Comparison of ENCODE assay signal across 17 cellular contexts in the genomic region with DNA sequence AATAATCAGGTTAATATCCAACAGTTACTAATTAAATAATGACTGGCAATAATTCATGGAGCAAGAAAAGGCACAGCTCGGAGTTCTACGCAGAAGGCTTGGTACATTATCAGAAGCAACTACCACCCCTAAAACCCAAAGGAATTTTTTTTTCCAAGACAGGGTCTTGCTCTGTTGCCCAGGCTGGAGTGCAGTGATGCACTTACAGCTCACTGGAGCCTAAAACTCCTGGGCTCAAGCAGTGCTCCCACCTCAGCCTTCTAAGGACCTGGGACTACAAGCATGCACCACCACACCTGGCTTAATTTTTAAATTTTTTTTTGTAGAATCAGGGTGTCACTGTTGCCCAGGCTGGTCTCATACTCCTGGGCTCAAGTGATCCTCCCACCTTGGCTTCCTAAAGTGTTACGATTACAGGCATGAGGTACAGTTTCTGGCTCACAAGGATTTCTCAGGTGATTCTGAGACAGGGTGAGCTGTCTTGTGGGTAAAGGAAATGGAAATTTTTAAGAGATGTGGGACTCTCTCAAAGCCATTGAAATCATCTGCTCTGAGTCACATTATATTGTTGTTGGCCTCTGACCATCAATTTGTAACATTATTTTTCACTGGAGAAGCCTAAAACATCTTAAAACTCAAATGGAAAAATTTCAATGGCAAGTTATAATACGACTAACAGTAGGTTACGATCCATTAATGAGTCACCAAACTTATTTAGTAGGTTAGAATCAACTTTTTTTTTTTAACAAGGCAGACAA. TPM values are rescaled to one million over a fixed set of nuclear protein-coding genes. Genes with fewer than 3 reads are reported as not detected.
DNase-seq lines count a peak whose midpoint lies in the region; ATAC-seq and TF ChIP-seq lines count a peak whose summit lies in the region.
"Had no signal": no experiment of that assay in that cellular context is flagged by ENCODE, and none has a peak within 500 bp of the region (broad histone marks: within the 10 kb centered on the region; RNA-seq: fewer than 3 reads in every experiment).

No MANE protein-coding gene starts in this region.

- in situ Hi-C loops in astrocyte of the spinal cord (cut with HindIII; ENCODE audit: low sequenced_read_pairs): no loop called here

- intact Hi-C loops in CD4-positive, alpha-beta T cell (cut with DNase I, micrococcal nuclease): loop anchor here in 1 of 2 experiments (5.0 to 10.0 kb wide), 2 partner anchors 435 to 598 kb away; no protein-coding TSS in a partner anchor
- intact Hi-C loops in colonic mucosa (cut with DNase I): loop anchor here (2.0 to 10.0 kb wide), 3 partner anchors 248 to 605 kb away; no protein-coding TSS in a partner anchor

- peaks cover 2% of the 10 kb centered on the region for H3K9me3 Mint-ChIP-seq in CD4-positive, alpha-beta T cell

- TF ChIP-seq CTCF in CD4-positive, alpha-beta T cell (IDR thresholded peaks at IDR 0.05): no peak
- no peak for TF ChIP-seq CTCF in astrocyte of the spinal cord (IDR thresholded peaks at IDR 0.05; ENCODE audit: low read depth, low read length)
- no peak for TF ChIP-seq CTCF in colonic mucosa (IDR thresholded peaks at IDR 0.05)

- H3K9me3 ChIP-seq in CD4-positive, alpha-beta T cell (ENCODE audit: control insufficient read depth, low read length): no peaks in the 10 kb centered on the region
- H3K9me3 ChIP-seq in colonic mucosa: no peaks in the 10 kb centered on the region
- H3K9me3 ChIP-seq: heart left ventricle, tibial artery had no signal

- H3K36me3 ChIP-seq in colonic mucosa: no peaks in the 10 kb centered on the region
- H3K36me3 ChIP-seq: heart left ventricle, MG63, tibial artery had no signal

- H3K27me3 ChIP-seq in CD4-positive, alpha-beta T cell (ENCODE audit: control insufficient read depth, insufficient read depth, low read length): no peaks in the 10 kb centered on the region
- H3K27me3 ChIP-seq in colonic mucosa: no peaks in the 10 kb centered on the region
- H3K27me3 ChIP-seq: heart left ventricle, MG63, tibial artery had no signal

- H3K9ac ChIP-seq in colonic mucosa (ENCODE audit: low read depth in 2 of 2, low read length in 2 of 2): no peak overlapping the region

- peak overlapping the region; percentile 20 for H3K4me3 Mint-ChIP-seq in CD4-positive, alpha-beta T cell
- H3K4me3 Mint-ChIP-seq: T-cell had no signal

- CTCF ChIA-PET in CD4-positive, alpha-beta T cell (lab: Charles Lee): interaction anchor here (1.3 to 4.0 kb wide), 5 partner anchors 20 to 263 kb away, joined by 3 to 21 read pairs (median 6); partner anchors contain the start of gene HSDL2

- H3K27ac ChIP-seq in CD4-positive, alpha-beta T cell (ENCODE audit: low read depth, low read length): no peak overlapping the region
- H3K27ac ChIP-seq in colonic mucosa: no peak overlapping the region
- H3K27ac ChIP-seq: heart left ventricle, HL-60, tibial artery had no signal

- ATAC-seq in CD4-positive, alpha-beta T cell (ENCODE audit: poor library complexity): no peak
- no peak for ATAC-seq in GM21367 (IDR thresholded peaks at IDR 0.05; ENCODE audit: unreplicated experiment)
- ATAC-seq: T-cell had no signal

- no peaks in the 10 kb centered on the region for H3K27me3 Mint-ChIP-seq in CD4-positive, alpha-beta T cell

- H3K4me1 Mint-ChIP-seq in CD4-positive, alpha-beta T cell (ENCODE audit: low read depth): peaks cover 7% of the 10 kb centered on the region

- no peaks in the 10 kb centered on the region for H3K4me1 ChIP-seq in colonic mucosa
- H3K4me1 ChIP-seq: heart left ventricle had no signal

- H3K4me3 ChIP-seq in astrocyte of the spinal cord (ENCODE audit: low read depth, low read length) (no peak overlapping the region), colonic mucosa (no peak overlapping the region)
- H3K4me3 ChIP-seq: heart left ventricle, MG63, tibial artery had no signal

- no peaks in the 10 kb centered on the region for H3K36me3 Mint-ChIP-seq in CD4-positive, alpha-beta T cell (ENCODE audit: low read depth)
- H3K36me3 Mint-ChIP-seq: T-cell had no signal

- no peak for DNase-seq in CD4-positive, alpha-beta T cell
- DNase-seq in HS-5 (ENCODE audit: low read depth) (peak; percentile 42), astrocyte of the spinal cord (ENCODE audit: low read depth, low spot score) (peak; percentile 59), kidney tubule cell (ENCODE audit: low spot score) (peak; percentile 92), colonic mucosa (no peak), SKM-1 (lab: John Stamatoyannopoulos, UW; ENCODE audit: unreplicated experiment) (no peak), middle frontal gyrus (ENCODE audit: extremely low spot score, low spot score) (no peak)
- DNase-seq: activated CD4-positive, alpha-beta T cell treated with anti-CD3 and anti-CD28 coated beads, Interleukin-2, amount 50 U/mL, for 48 hours; Calu3; effector CD4-positive, alpha-beta T cell; heart left ventricle; MG63; NCI-H2227 treated with DMSO at 0.1 percent for 48 hours; T-cell; tibial artery had no signal

- POLR2A ChIA-PET in CD4-positive, alpha-beta T cell (lab: Charles Lee): interaction anchor here (0.6 to 1.1 kb wide), 4 partner anchors 17 to 266 kb away, joined by 3 read pairs; no protein-coding TSS in a partner anchor

- no peak overlapping the region for H3K27ac Mint-ChIP-seq in CD4-positive, alpha-beta T cell
- H3K27ac Mint-ChIP-seq: T-cell had no signal

RNA-seq across cellular contexts. Expression of gene HSDL2, which starts 19.7 kb away (rescaled TPM):
- 1 to 10 TPM; 3.8 to 4.9 TPM for total RNA-seq in CD4-positive, alpha-beta T cell
- total RNA-seq in colonic mucosa: 10 to 100 TPM; 45.4 to 48.9 TPM

RNA-seq across cellular contexts. Expression of gene PTBP3, which starts 26.8 kb away (rescaled TPM):
- total RNA-seq in CD4-positive, alpha-beta T cell: 100 to 1,000 TPM in 1 of 2 experiments, 10 to 100 TPM in 1; 100.0 to 110 TPM
- 100 to 1,000 TPM; 137 to 168 TPM for total RNA-seq in colonic mucosa

Comparison
In these comparisons a context has a peak if more than half of its experiments do, and no peak if none do; other contexts are left out.
1. DNase-seq: peak in HS-5 (single experiment), astrocyte of the spinal cord (single experiment) and kidney tubule cell (single experiment); none in CD4-positive, alpha-beta T cell (0 of 10), colonic mucosa (single experiment), SKM-1 (single experiment) and middle frontal gyrus (single experiment).
2. RNA of gene HSDL2, which starts 19.7 kb away (total RNA-seq): 45.4 to 48.9 TPM in colonic mucosa; 3.8 to 4.9 TPM in CD4-positive, alpha-beta T cell; every median in the first group is over 4 times any median in the second.